10 cellular contexts compared by ENCODE assay signal in genomic region chr17:12664894-12665262, GRCh38. TPM values are rescaled to one million over a fixed set of nuclear protein-coding genes. Genes with fewer than 3 reads are reported as not detected.
DNase-seq lines count a peak whose midpoint lies in the region; ATAC-seq, FAIRE-seq and TF ChIP-seq lines count a peak whose summit lies in the region.
"Had no signal": no experiment of that assay in that cellular context is flagged by ENCODE, and none has a peak within 500 bp of the region (broad histone marks: within the 10 kb centered on the region; RNA-seq: fewer than 3 reads in every experiment).

No MANE protein-coding gene starts in this region.

- H3K4me3 ChIP-seq in GM23338 (peak overlapping the region; percentile 83), bronchial epithelial cell (ENCODE audit: low read depth, low read length) (peak overlapping the region; percentile 34), stomach (peak overlapping the region; percentile 56 to 60 (median 58))

- H2AFZ ChIP-seq in GM23338: peak overlapping the region; percentile 97

- peaks cover 7% of the 10 kb centered on the region; the same call in 1 of the 2 replicates for H3K9me2 ChIP-seq in GM23338 (ENCODE audit: insufficient read depth)

- H3K36me3 Mint-ChIP-seq in GM23338 (ENCODE audit: low read depth): no peaks in the 10 kb centered on the region
- H3K36me3 Mint-ChIP-seq in activated naive CD4-positive, alpha-beta T cell treated with anti-CD3 and anti-CD28 coated beads, Interleukin-2, amount 50 U/mL, for 72 hours: peaks cover 0 to 21% of the 10 kb centered on the region in 2 donors

- H3K27ac ChIP-seq in GM23338 (ENCODE audit: low read depth) (no peak overlapping the region), layer of hippocampus (ENCODE audit: low read depth, low read length) (peak overlapping the region; percentile 38), stomach (peak overlapping the region in 4 of 5 donors; percentile 80 to 87 (median 80))
- H3K27ac ChIP-seq: VCaP had no signal

- H3K4me1 Mint-ChIP-seq in GM23338: peaks cover 5% of the 10 kb centered on the region; the same call in 2 of the 3 replicates

- in situ Hi-C loops in ACHN (cut with HindIII; ENCODE audit: low pct_ligation_motif_present, low pct_unique_long_range_greater_than_20kb, low sequenced_read_pairs): no loop called here

- H3K9me3 Mint-ChIP-seq in GM23338: no peaks in the 10 kb centered on the region
- peaks cover 2 to 5% of the 10 kb centered on the region in 2 donors for H3K9me3 Mint-ChIP-seq in activated naive CD4-positive, alpha-beta T cell treated with anti-CD3 and anti-CD28 coated beads, Interleukin-2, amount 50 U/mL, for 72 hours

- H3K27ac Mint-ChIP-seq in GM23338: no peak overlapping the region
- H3K27ac Mint-ChIP-seq in activated naive CD4-positive, alpha-beta T cell treated with anti-CD3 and anti-CD28 coated beads, Interleukin-2, amount 50 U/mL, for 72 hours: no peak overlapping the region

- no peak for TF ChIP-seq EP300 in stomach (IDR thresholded peaks at IDR 0.05)

- no peaks in the 10 kb centered on the region for H3K79me2 ChIP-seq in GM23338 (replicated peaks; ENCODE audit: insufficient read depth)

- peak; percentile 32 for ATAC-seq in GM23338
- no peak for ATAC-seq in activated naive CD4-positive, alpha-beta T cell treated with anti-CD3 and anti-CD28 coated beads, Interleukin-2, amount 50 U/mL, for 72 hours

- TF ChIP-seq CTCF in GM23338 (conservative IDR thresholded peaks at IDR 0.05; ENCODE audit: low read depth in 2 of 2) (no peak), bronchial epithelial cell (IDR thresholded peaks at IDR 0.05; ENCODE audit: insufficient read depth, low read length, severe bottlenecking) (no peak), stomach (IDR thresholded peaks at IDR 0.05) (no peak)

- 8 to 16% (median 11%) methylated on average over 11 of the region's 11 CpGs for WGBS in stomach, 5 donors

- H3K36me3 ChIP-seq in GM23338 (ENCODE audit: insufficient read depth) (no peaks in the 10 kb centered on the region), bronchial epithelial cell (ENCODE audit: control insufficient read depth, insufficient read depth, low read length) (no peaks in the 10 kb centered on the region), stomach (no peaks in the 10 kb centered on the region)

- H3F3A ChIP-seq in GM23338 (replicated peaks; ENCODE audit: low read depth): no peaks in the 10 kb centered on the region

- TF ChIP-seq POLR2A in stomach (IDR thresholded peaks at IDR 0.05): no peak

- no peaks in the 10 kb centered on the region for H4K20me1 ChIP-seq in GM23338 (replicated peaks; ENCODE audit: insufficient read depth)

- H3K27me3 ChIP-seq in GM23338 (ENCODE audit: insufficient read depth): peaks cover 34% of the 10 kb centered on the region
- H3K27me3 ChIP-seq in bronchial epithelial cell (ENCODE audit: control insufficient read depth, insufficient read depth, low read length): peaks cover 11% of the 10 kb centered on the region
- H3K27me3 ChIP-seq in layer of hippocampus (ENCODE audit: control insufficient read depth, insufficient read depth, low read length): peaks cover 16% of the 10 kb centered on the region
- H3K27me3 ChIP-seq in stomach: peaks cover 0 to 35% (median 22%) of the 10 kb centered on the region in 3 donors

- DNase-seq in GM23338 (ENCODE audit: low spot score): peak; percentile 47
- DNase-seq in bronchial epithelial cell (ENCODE audit: low read depth): no peak
- no peak for DNase-seq in stomach
- no peak for DNase-seq in effector CD4-positive, alpha-beta T cell
- no peak for DNase-seq in ACHN
- no peak for DNase-seq in activated naive CD4-positive, alpha-beta T cell treated with anti-CD3 and anti-CD28 coated beads, Interleukin-2, amount 50 U/mL, for 72 hours (ENCODE audit: low spot score in 2 of 2)
- DNase-seq in cerebellar nuclear complex (lab: John Stamatoyannopoulos, UW): no peak
- DNase-seq: NCI-H446 had no signal

- intact Hi-C loops in stomach (cut with DNase I; ENCODE audit: low total_unique reads): loop anchor here (5.0 kb wide), 1 partner anchor 408 kb away; no protein-coding TSS in a partner anchor

- peak overlapping the region; percentile 83 for H3K4me3 Mint-ChIP-seq in GM23338

- peak overlapping the region; percentile 98 for H3K4me2 ChIP-seq in GM23338

- H3K9me3 ChIP-seq in stomach: no peaks in the 10 kb centered on the region

- peaks cover 22% of the 10 kb centered on the region for H3K27me3 Mint-ChIP-seq in GM23338 (ENCODE audit: insufficient read depth, low read depth, poor library complexity)

- no peaks in the 10 kb centered on the region for H3K4me1 ChIP-seq in GM23338 (ENCODE audit: insufficient read depth)
- peaks cover 0 to 17% (median 14%) of the 10 kb centered on the region in 4 donors for H3K4me1 ChIP-seq in stomach

- no peak for FAIRE-seq in bronchial epithelial cell (lab: Jason Lieb, UNC)

TF ChIP-seq in GM23338, 12 proteins besides CTCF, POLR2A, EP300 and RAD21 (continues in another document):
- TF ChIP-seq ZNF462 (CRISPR knock-in tag; IDR thresholded peaks at IDR 0.05) (no peak), STAT1 (IDR thresholded peaks at IDR 0.05; ENCODE audit: unreplicated experiment) (no peak), POLR2AphosphoS5 (IDR thresholded peaks at IDR 0.05; ENCODE audit: low read depth) (no peak)

RNA-seq across cellular contexts. Expression of gene MYOCD, which starts 0.8 kb away (rescaled TPM):
- 0.66 and 0.80 TPM in 2 replicates for total RNA-seq in GM23338 (2014; rRNA removed; shearing (Covaris generic))
- polyA plus RNA-seq in GM23338 (2016; fragmentation: Nextera tagmentation; extraction: Ambion mirVana) (2.0 and 2.4 TPM in 2 replicates), stomach (1 to 10 TPM; 2.3 to 5.2 (median 3.3) TPM)
- total RNA-seq in bronchial epithelial cell (under 0.01 TPM in 1 of 2 replicates, not detected in the other), stomach (10 to 100 TPM in 4 of 5 donors, 1 to 10 TPM in 1; 1.4 to 61.4 (median 35.1) TPM)
- total RNA-seq in activated naive CD4-positive, alpha-beta T cell treated with anti-CD3 and anti-CD28 coated beads, Interleukin-2, amount 50 U/mL, for 72 hours: not detected
